In genomic region chr1:43271186-43272118, GRCh38 we compare ENCODE assay signal across 8 cellular contexts. TPM values are rescaled to one million over a fixed set of nuclear protein-coding genes. Genes with fewer than 3 reads are reported as not detected.
DNase-seq lines count a peak whose midpoint lies in the region; ATAC-seq and TF ChIP-seq lines count a peak whose summit lies in the region.

No MANE protein-coding gene starts in this region.

- H3K9me3 ChIP-seq in HUES6 (ENCODE audit: control insufficient read depth, insufficient read depth, low read depth, low read length), result no peaks in the 10 kb centered on the region
- no peaks in the 10 kb centered on the region for H3K9me3 ChIP-seq in naive thymus-derived CD4-positive, alpha-beta T cell (ENCODE audit: control insufficient read depth in 2 of 3, low read length in 3 of 3)

- H3K27me3 Mint-ChIP-seq in naive thymus-derived CD4-positive, alpha-beta T cell, result peaks cover 0 to 24% (median 13%) of the 10 kb centered on the region in 5 donors

- peaks cover 31% of the 10 kb centered on the region for H3K4me1 ChIP-seq in HUES6 (ENCODE audit: control insufficient read depth, insufficient read depth, low read length)
- peaks cover 9 to 17% of the 10 kb centered on the region in 2 donors for H3K4me1 ChIP-seq in naive thymus-derived CD4-positive, alpha-beta T cell (ENCODE audit: control insufficient read depth in 2 of 2, insufficient read depth in 2 of 2, low read length in 2 of 2)

- H3K27ac Mint-ChIP-seq in naive thymus-derived CD4-positive, alpha-beta T cell, result peak overlapping the region in 3 of 9 donors; percentile 1 to 57 (median 24)

- peaks cover 14 to 42% (median 30%) of the 10 kb centered on the region in 7 donors for H3K4me1 Mint-ChIP-seq in naive thymus-derived CD4-positive, alpha-beta T cell

- H3K4me3 Mint-ChIP-seq in naive thymus-derived CD4-positive, alpha-beta T cell, result peak overlapping the region; percentile 24 to 77 (median 61)

- H3K9me3 Mint-ChIP-seq in naive thymus-derived CD4-positive, alpha-beta T cell, result peaks cover 1 to 13% (median 4%) of the 10 kb centered on the region in 11 donors

- ATAC-seq in naive thymus-derived CD4-positive, alpha-beta T cell, result no peak
- no peak for ATAC-seq in GM19397 (IDR thresholded peaks at IDR 0.05; ENCODE audit: unreplicated experiment)

- H3K9ac ChIP-seq in HUES6 (ENCODE audit: low read length), result no peak overlapping the region

- no peak for TF ChIP-seq CTCF in 22Rv1 (IDR thresholded peaks at IDR 0.05)

- peaks cover 7% of the 10 kb centered on the region for H3K36me3 ChIP-seq in HUES6 (ENCODE audit: control insufficient read depth, insufficient read depth, low read length)
- H3K36me3 ChIP-seq in naive thymus-derived CD4-positive, alpha-beta T cell (ENCODE audit: control insufficient read depth in 2 of 3, insufficient read depth in 3 of 3, low read length in 3 of 3), result no peaks in the 10 kb centered on the region

- H3K27ac ChIP-seq in 22Rv1, result peak overlapping the region; percentile 47
- no peak overlapping the region for H3K27ac ChIP-seq in HUES6 (ENCODE audit: low read depth, low read length)
- H3K27ac ChIP-seq in naive thymus-derived CD4-positive, alpha-beta T cell (ENCODE audit: low read depth, low read length), result no peak overlapping the region

- POLR2A ChIA-PET in naive thymus-derived CD4-positive, alpha-beta T cell (lab: Charles Lee), result no interaction called here

- CTCF ChIA-PET in naive thymus-derived CD4-positive, alpha-beta T cell (lab: Charles Lee), result no interaction called here

- peak overlapping the region; percentile 49 for H3K4me3 ChIP-seq in HUES6 (ENCODE audit: low read depth, low read length)
- H3K4me3 ChIP-seq in naive thymus-derived CD4-positive, alpha-beta T cell (ENCODE audit: low read length), result no peak overlapping the region

- H3K36me3 Mint-ChIP-seq in naive thymus-derived CD4-positive, alpha-beta T cell, result peaks cover 0 to 11% (median 5%) of the 10 kb centered on the region in 5 donors

- peak; percentile 42 for DNase-seq in ecto neural progenitor cell (ENCODE audit: low spot score)
- no peak for DNase-seq in naive thymus-derived CD4-positive, alpha-beta T cell
- DNase-seq in NCI-H2029 (lab: John Stamatoyannopoulos, UW), result no peak
- DNase-seq in KG1 (lab: John Stamatoyannopoulos, UW), result no peak
- no peak for DNase-seq in EL

- intact Hi-C loops in naive thymus-derived CD4-positive, alpha-beta T cell (cut with micrococcal nuclease), result no loop called here

- H3K27me3 ChIP-seq in HUES6 (ENCODE audit: control insufficient read depth, insufficient read depth, low read length), result no peaks in the 10 kb centered on the region
- no peaks in the 10 kb centered on the region for H3K27me3 ChIP-seq in naive thymus-derived CD4-positive, alpha-beta T cell (ENCODE audit: control insufficient read depth in 2 of 2, insufficient read depth in 2 of 2, low read length in 2 of 2)

RNA-seq across cellular contexts. Expression of gene TMEM125, which starts 1.7 kb away (rescaled TPM):
- total RNA-seq in naive thymus-derived CD4-positive, alpha-beta T cell, result under 1 TPM in 1 of 5 experiments, not detected in 4; 0.21 TPM
- under 1 TPM in 1 of 2 donors, not detected in 1; 0.50 TPM for polyA plus RNA-seq in naive thymus-derived CD4-positive, alpha-beta T cell

RNA-seq across cellular contexts. Expression of gene C1orf210, which starts 13.9 kb away (rescaled TPM):
- not detected for total RNA-seq in naive thymus-derived CD4-positive, alpha-beta T cell
- polyA plus RNA-seq in naive thymus-derived CD4-positive, alpha-beta T cell, result not detected

RNA-seq across cellular contexts. Expression of gene TIE1, which starts 29.3 kb away (rescaled TPM):
- total RNA-seq in naive thymus-derived CD4-positive, alpha-beta T cell, result 1 to 10 TPM in 1 of 5 experiments, under 1 TPM in 1, not detected in 3; 0.19 to 1.9 TPM
- polyA plus RNA-seq in naive thymus-derived CD4-positive, alpha-beta T cell, result not detected
